In genomic region chr6:85463621-85464259, GRCh38 we compare ENCODE assay signal across 16 cellular contexts. TPM values are rescaled to one million over a fixed set of nuclear protein-coding genes. Genes with fewer than 3 reads are reported as not detected.
DNase-seq lines count a peak whose midpoint lies in the region; ATAC-seq and TF ChIP-seq lines count a peak whose summit lies in the region.
"Had no signal": no experiment of that assay in that cellular context is flagged by ENCODE, and none has a peak within 500 bp of the region (broad histone marks: within the 10 kb centered on the region; RNA-seq: fewer than 3 reads in every experiment).

No MANE protein-coding gene starts in this region.

- H3K9me3 ChIP-seq in fibroblast of lung (ENCODE audit: control insufficient read depth, insufficient read depth, low read depth, low read length), result no peaks in the 10 kb centered on the region
- H3K9me3 ChIP-seq: body of pancreas, gastroesophageal sphincter had no signal

- no peak overlapping the region for H3K9ac ChIP-seq in fibroblast of lung (ENCODE audit: insufficient read depth, low read length)

- H3K27me3 Mint-ChIP-seq in stimulated activated naive CD8-positive, alpha-beta T cell treated with anti-CD3 and anti-CD28 coated beads, Interleukin-15, Interleukin-2, amounts not matched to agents 100 ng/mL and 50 ng/mL, for 24 hours, result no peaks in the 10 kb centered on the region
- H3K27me3 Mint-ChIP-seq in activated CD4-positive, alpha-beta memory T cell treated with anti-CD3 and anti-CD28 coated beads for 36 hours, result peaks cover 12% of the 10 kb centered on the region
- H3K27me3 Mint-ChIP-seq in immature natural killer cell (ENCODE audit: low read depth in 3 of 3), result peaks cover 8 to 37% (median 24%) of the 10 kb centered on the region in 3 donors

- H3K4me2 ChIP-seq in fibroblast of lung (ENCODE audit: extremely low read depth, insufficient read depth, low read length), result peak overlapping the region; percentile 82

- intact Hi-C loops in activated CD4-positive, alpha-beta memory T cell treated with anti-CD3 and anti-CD28 coated beads for 36 hours (cut with micrococcal nuclease), result loop anchor here (1.0 to 5.0 kb wide), 4 partner anchors 20 to 209 kb away; partner anchors contain the start of gene SYNCRIP
- intact Hi-C loops in posterior vena cava (cut with DNase I), result no loop called here

- no peaks in the 10 kb centered on the region for H4K20me1 ChIP-seq in fibroblast of lung (ENCODE audit: control insufficient read depth, extremely low read depth, insufficient read depth, low read length)

- peak overlapping the region; percentile 99 for H3K27ac Mint-ChIP-seq in stimulated activated naive CD8-positive, alpha-beta T cell treated with anti-CD3 and anti-CD28 coated beads, Interleukin-15, Interleukin-2, amounts not matched to agents 100 ng/mL and 50 ng/mL, for 24 hours
- peak overlapping the region; percentile 71 for H3K27ac Mint-ChIP-seq in activated CD4-positive, alpha-beta memory T cell treated with anti-CD3 and anti-CD28 coated beads for 36 hours
- no peak overlapping the region for H3K27ac Mint-ChIP-seq in immature natural killer cell

- ATAC-seq in stimulated activated naive CD8-positive, alpha-beta T cell treated with anti-CD3 and anti-CD28 coated beads, Interleukin-15, Interleukin-2, amounts not matched to agents 100 U/mL and 50 U/mL, for 24 hours, result no peak

- peak overlapping the region; percentile 99 for H3K27ac ChIP-seq in fibroblast of lung (ENCODE audit: insufficient read depth, low read length)
- H3K27ac ChIP-seq: body of pancreas, gastroesophageal sphincter, VCaP had no signal

- no peak for DNase-seq in stimulated activated naive CD8-positive, alpha-beta T cell treated with anti-CD3 and anti-CD28 coated beads, Interleukin-15, Interleukin-2, amounts not matched to agents 100 U/mL and 50 U/mL, for 24 hours
- no peak for DNase-seq in activated CD4-positive, alpha-beta memory T cell treated with anti-CD3 and anti-CD28 coated beads for 36 hours
- DNase-seq in fibroblast of lung (ENCODE audit: low read depth in 2 of 2) (no peak), OCI-M1 (lab: John Stamatoyannopoulos, UW) (no peak), NCI-H1694 (lab: John Stamatoyannopoulos, UW) (no peak), posterior vena cava (ENCODE audit: low spot score) (no peak), immature natural killer cell (no peak)
- DNase-seq: body of pancreas; C1 segment of cervical spinal cord; effector CD8-positive, alpha-beta T cell; NCI-H2107; posterior cingulate gyrus; SIG-M5 had no signal

- no peaks in the 10 kb centered on the region for H3K36me3 Mint-ChIP-seq in stimulated activated naive CD8-positive, alpha-beta T cell treated with anti-CD3 and anti-CD28 coated beads, Interleukin-15, Interleukin-2, amounts not matched to agents 100 ng/mL and 50 ng/mL, for 24 hours (ENCODE audit: low read depth)
- no peaks in the 10 kb centered on the region for H3K36me3 Mint-ChIP-seq in activated CD4-positive, alpha-beta memory T cell treated with anti-CD3 and anti-CD28 coated beads for 36 hours
- H3K36me3 Mint-ChIP-seq in immature natural killer cell, result no peaks in the 10 kb centered on the region

- no peaks in the 10 kb centered on the region for H3K27me3 ChIP-seq in fibroblast of lung (ENCODE audit: control insufficient read depth, insufficient read depth, low read length)
- H3K27me3 ChIP-seq: body of pancreas, gastroesophageal sphincter had no signal

- H3K4me3 ChIP-seq in fibroblast of lung (replicated peaks in 1 of 4; ENCODE audit: control extremely low read depth in 1 of 4, insufficient read depth in 1 of 4, low read depth in 3 of 4, low read length in 4 of 4), result no peak overlapping the region
- H3K4me3 ChIP-seq: body of pancreas, gastroesophageal sphincter had no signal

- POLR2A ChIA-PET in activated CD4-positive, alpha-beta memory T cell treated with anti-CD3 and anti-CD28 coated beads for 36 hours (lab: Charles Lee), result interaction anchor here (1.0 to 1.9 kb wide), 4 partner anchors 12 to 102 kb away, joined by 3 to 12 read pairs (median 4); partner anchors contain the start of gene NT5E

- CTCF ChIA-PET in activated CD4-positive, alpha-beta memory T cell treated with anti-CD3 and anti-CD28 coated beads for 36 hours (lab: Charles Lee), result interaction anchor here (4.1 kb wide), 1 partner anchor 20 kb away, joined by 37 read pairs; no protein-coding TSS in a partner anchor

- peaks cover 61% of the 10 kb centered on the region for H3K79me2 ChIP-seq in fibroblast of lung (ENCODE audit: control insufficient read depth, insufficient read depth, low read length)

- TF ChIP-seq CTCF in fibroblast of lung (conservative IDR thresholded peaks at IDR 0.05 in 1 of 2, IDR thresholded peaks at IDR 0.05 in 1 of 2; ENCODE audit: low read depth in 1 of 2, low read length in 2 of 2), result no peak

- peaks cover 51% of the 10 kb centered on the region for H3K4me1 ChIP-seq in fibroblast of lung (ENCODE audit: control insufficient read depth, extremely low read depth, insufficient read depth, low read length)

- H3K36me3 ChIP-seq in fibroblast of lung (ENCODE audit: control insufficient read depth, insufficient read depth, low read length), result peaks cover 5% of the 10 kb centered on the region

- peaks cover 84% of the 10 kb centered on the region for H3K4me1 Mint-ChIP-seq in stimulated activated naive CD8-positive, alpha-beta T cell treated with anti-CD3 and anti-CD28 coated beads, Interleukin-15, Interleukin-2, amounts not matched to agents 100 ng/mL and 50 ng/mL, for 24 hours (ENCODE audit: low read depth)
- peaks cover 55% of the 10 kb centered on the region for H3K4me1 Mint-ChIP-seq in activated CD4-positive, alpha-beta memory T cell treated with anti-CD3 and anti-CD28 coated beads for 36 hours (ENCODE audit: low read depth)
- peaks cover 45 to 69% of the 10 kb centered on the region in 2 donors for H3K4me1 Mint-ChIP-seq in immature natural killer cell

- H2AFZ ChIP-seq in fibroblast of lung (ENCODE audit: low read length), result no peak overlapping the region

- H3K4me3 Mint-ChIP-seq in stimulated activated naive CD8-positive, alpha-beta T cell treated with anti-CD3 and anti-CD28 coated beads, Interleukin-15, Interleukin-2, amounts not matched to agents 100 ng/mL and 50 ng/mL, for 24 hours, result peak overlapping the region; percentile 60
- H3K4me3 Mint-ChIP-seq in activated CD4-positive, alpha-beta memory T cell treated with anti-CD3 and anti-CD28 coated beads for 36 hours, result no peak overlapping the region
- H3K4me3 Mint-ChIP-seq in immature natural killer cell, result peak overlapping the region in 1 of 5 donors; percentile 10

- H3K9me3 Mint-ChIP-seq in stimulated activated naive CD8-positive, alpha-beta T cell treated with anti-CD3 and anti-CD28 coated beads, Interleukin-15, Interleukin-2, amounts not matched to agents 100 ng/mL and 50 ng/mL, for 24 hours, result no peaks in the 10 kb centered on the region
- H3K9me3 Mint-ChIP-seq in activated CD4-positive, alpha-beta memory T cell treated with anti-CD3 and anti-CD28 coated beads for 36 hours, result no peaks in the 10 kb centered on the region
- H3K9me3 Mint-ChIP-seq in immature natural killer cell, result no peaks in the 10 kb centered on the region

RNA-seq across cellular contexts. Expression of gene NT5E, which starts 13.9 kb away (rescaled TPM):
- total RNA-seq in activated CD4-positive, alpha-beta memory T cell treated with anti-CD3 and anti-CD28 coated beads for 36 hours, result 1 to 10 TPM; 3.7 to 3.8 TPM
- 111 and 257 TPM in 2 replicates for total RNA-seq in fibroblast of lung
- polyA plus RNA-seq in fibroblast of lung, result 217 and 324 TPM in 2 replicates
- 125 and 203 TPM in 2 replicates for polyA plus RNA-seq in fibroblast of lung (2012)
- polyA minus RNA-seq in fibroblast of lung (ENCODE audit: low replicate concordance), result 43.7 and 113 TPM in 2 replicates
- total RNA-seq in posterior vena cava, result 10 to 100 TPM; 43.8 to 53.2 TPM
- polyA plus RNA-seq in immature natural killer cell, result under 1 TPM; 0.12 to 0.80 (median 0.52) TPM

Comparison
In these comparisons a context has a peak if more than half of its experiments do, and no peak if none do; other contexts are left out.
1. H3K27ac Mint-ChIP-seq: peak in stimulated activated naive CD8-positive, alpha-beta T cell treated with anti-CD3 and anti-CD28 coated beads, Interleukin-15, Interleukin-2, amounts not matched to agents 100 ng/mL and 50 ng/mL, for 24 hours (single experiment) and activated CD4-positive, alpha-beta memory T cell treated with anti-CD3 and anti-CD28 coated beads for 36 hours (single experiment); none in immature natural killer cell (0 of 6).
2. RNA of gene NT5E, which starts 13.9 kb away (total RNA-seq): 111 to 257 TPM in fibroblast of lung and 43.8 to 53.2 TPM in posterior vena cava; 3.7 to 3.8 TPM in activated CD4-positive, alpha-beta memory T cell treated with anti-CD3 and anti-CD28 coated beads for 36 hours; every median in the first group is over 4 times any median in the second.